In genomic region chr3:25355034-25355898, GRCh38 we compare ENCODE assay signal across 20 cellular contexts.
"Had no signal": no experiment of that assay in that cellular context is flagged by ENCODE, and none has a peak within 500 bp of the region (broad histone marks: within the 10 kb centered on the region; RNA-seq: fewer than 3 reads in every experiment).

No MANE protein-coding gene starts in this region.

- H3K27ac ChIP-seq: adrenal gland, body of pancreas, uterus had no signal

- H3K27ac Mint-ChIP-seq: activated B cell treated with CpG ODN at 0.5 μM for 24 hours; activated naive CD4-positive, alpha-beta T cell treated with anti-CD3 and anti-CD28 coated beads, Interleukin-2, amount 10 ng/mL, durations not matched to agents 7 days and 5 days; activated T-helper 17 cell treated with anti-CD3 and anti-CD28 coated beads, Interleukin-2, amount 50 U/mL, for 72 hours; endodermal cell; naive thymus-derived CD8-positive, alpha-beta T cell; stimulated activated naive CD8-positive, alpha-beta T cell treated with anti-CD3 and anti-CD28 coated beads, Interleukin-15, amount 100 ng/mL, for 72 hours; T-helper 17 cell had no signal

- ATAC-seq: activated T-helper 17 cell treated with anti-CD3 and anti-CD28 coated beads, Interleukin-2, amount 50 U/mL, for 72 hours; body of pancreas; mucosa of descending colon; naive thymus-derived CD8-positive, alpha-beta T cell; stimulated activated naive CD8-positive, alpha-beta T cell treated with anti-CD3 and anti-CD28 coated beads, Interleukin-15, amount 100 ng/mL, for 72 hours; T-helper 17 cell had no signal

- H3K27me3 ChIP-seq: adrenal gland, body of pancreas, uterus had no signal

- H3K36me3 ChIP-seq: adrenal gland, uterus had no signal

- H3K9me3 Mint-ChIP-seq: activated B cell treated with CpG ODN at 0.5 μM for 24 hours; activated naive CD4-positive, alpha-beta T cell treated with anti-CD3 and anti-CD28 coated beads, Interleukin-2, amount 10 ng/mL, durations not matched to agents 7 days and 5 days; central memory CD8-positive, alpha-beta T cell had no signal

- DNase-seq: activated B cell treated with CpG ODN at 0.5 μM for 24 hours; activated CD4-positive, alpha-beta T cell treated with anti-CD3 and anti-CD28 coated beads, Interleukin-2, amount 50 U/mL, for 1 hour; activated naive CD4-positive, alpha-beta T cell treated with anti-CD3 and anti-CD28 coated beads, Interleukin-2, amount 10 ng/mL, durations not matched to agents 7 days and 5 days; activated T-cell treated with anti-CD3 and anti-CD28 coated beads for 4 hours; adrenal gland; body of pancreas; dermis blood vessel endothelial cell; endodermal cell; foreskin fibroblast; head of caudate nucleus; mammary epithelial cell; mucosa of descending colon; naive thymus-derived CD8-positive, alpha-beta T cell; occipital lobe; stimulated activated CD4-positive, alpha-beta T cell treated with anti-CD3 and anti-CD28 coated beads, Interleukin-4, amount 100 ng/mL, for 24 hours; stimulated activated naive CD8-positive, alpha-beta T cell treated with anti-CD3 and anti-CD28 coated beads, Interleukin-15, amount 100 ng/mL, for 72 hours; T-helper 17 cell; uterus had no signal

- H3K27me3 Mint-ChIP-seq: activated B cell treated with CpG ODN at 0.5 μM for 24 hours; activated naive CD4-positive, alpha-beta T cell treated with anti-CD3 and anti-CD28 coated beads, Interleukin-2, amount 10 ng/mL, durations not matched to agents 7 days and 5 days; activated T-helper 17 cell treated with anti-CD3 and anti-CD28 coated beads, Interleukin-2, amount 50 U/mL, for 72 hours; central memory CD8-positive, alpha-beta T cell; naive thymus-derived CD8-positive, alpha-beta T cell; stimulated activated naive CD8-positive, alpha-beta T cell treated with anti-CD3 and anti-CD28 coated beads, Interleukin-15, amount 100 ng/mL, for 72 hours; T-helper 17 cell had no signal

- H3K4me3 Mint-ChIP-seq: activated B cell treated with CpG ODN at 0.5 μM for 24 hours; activated naive CD4-positive, alpha-beta T cell treated with anti-CD3 and anti-CD28 coated beads, Interleukin-2, amount 10 ng/mL, durations not matched to agents 7 days and 5 days; activated T-helper 17 cell treated with anti-CD3 and anti-CD28 coated beads, Interleukin-2, amount 50 U/mL, for 72 hours; central memory CD8-positive, alpha-beta T cell; endodermal cell; naive thymus-derived CD8-positive, alpha-beta T cell; stimulated activated naive CD8-positive, alpha-beta T cell treated with anti-CD3 and anti-CD28 coated beads, Interleukin-15, amount 100 ng/mL, for 72 hours; T-helper 17 cell had no signal

- H3K4me1 Mint-ChIP-seq: activated B cell treated with CpG ODN at 0.5 μM for 24 hours; activated naive CD4-positive, alpha-beta T cell treated with anti-CD3 and anti-CD28 coated beads, Interleukin-2, amount 10 ng/mL, durations not matched to agents 7 days and 5 days; activated T-helper 17 cell treated with anti-CD3 and anti-CD28 coated beads, Interleukin-2, amount 50 U/mL, for 72 hours; central memory CD8-positive, alpha-beta T cell; naive thymus-derived CD8-positive, alpha-beta T cell; stimulated activated naive CD8-positive, alpha-beta T cell treated with anti-CD3 and anti-CD28 coated beads, Interleukin-15, amount 100 ng/mL, for 72 hours; T-helper 17 cell had no signal

- H3K9me3 ChIP-seq: adrenal gland, body of pancreas, uterus had no signal

- H3K4me1 ChIP-seq: body of pancreas, uterus had no signal

- H3K36me3 Mint-ChIP-seq: activated naive CD4-positive, alpha-beta T cell treated with anti-CD3 and anti-CD28 coated beads, Interleukin-2, amount 10 ng/mL, durations not matched to agents 7 days and 5 days; naive thymus-derived CD8-positive, alpha-beta T cell had no signal

- H3K4me3 ChIP-seq: body of pancreas, mucosa of descending colon, uterus had no signal
